In the genomic region with DNA sequence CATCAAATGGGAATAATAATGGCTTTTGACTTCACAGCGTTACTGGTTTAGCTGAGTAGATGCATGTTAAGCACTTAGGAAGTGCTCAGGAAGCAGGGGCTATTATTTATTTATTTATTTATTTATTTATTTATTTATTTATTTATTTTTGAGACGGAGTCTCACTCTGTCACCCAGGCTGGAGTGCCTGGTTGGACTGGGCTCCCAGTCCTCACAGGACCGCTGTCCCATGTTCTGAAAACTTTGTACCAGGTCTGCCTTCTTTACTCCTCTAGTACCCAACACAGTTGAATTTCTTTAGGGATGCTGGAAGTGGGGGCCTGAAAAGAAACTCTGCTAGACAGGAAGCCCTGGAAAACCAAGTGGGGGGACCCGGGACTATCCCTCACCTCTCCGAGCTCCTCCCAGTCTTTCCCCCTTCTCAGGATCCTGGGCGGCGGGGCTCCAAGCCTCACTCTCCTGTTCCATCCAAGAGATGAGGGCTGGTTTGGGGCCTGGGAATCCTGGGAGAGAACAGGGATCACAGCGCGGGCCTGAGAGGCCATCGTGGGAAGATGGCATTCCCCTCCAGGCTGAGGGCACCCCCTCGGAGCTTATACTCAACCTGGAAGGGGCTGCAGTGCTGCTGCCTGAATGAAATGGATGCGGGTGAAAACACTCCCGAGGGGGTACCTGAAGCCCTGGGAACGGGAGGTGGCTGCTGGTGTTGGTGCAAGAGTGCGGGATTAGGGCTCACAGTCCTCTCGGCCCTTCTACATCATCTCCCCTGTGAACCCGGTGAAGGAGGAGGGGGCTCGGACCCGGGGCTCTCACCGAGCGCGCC, we compare ENCODE assay signal across 8 cellular contexts. TPM values are rescaled to one million over a fixed set of nuclear protein-coding genes. Genes with fewer than 3 reads are reported as not detected.
A peak's percentile ranks its signal among the peaks of the same experiment; 100 is the strongest.
DNase-seq lines count a peak whose midpoint lies in the region; ATAC-seq, FAIRE-seq and TF ChIP-seq lines count a peak whose summit lies in the region.

No MANE protein-coding gene starts in this region.

- ATAC-seq in HG03045 (IDR thresholded peaks at IDR 0.05; ENCODE audit: unreplicated experiment) (peak; percentile 1), right cardiac atrium (peak; percentile 8 to 14)

- FAIRE-seq in RCC 7860 (lab: Jason Lieb, UNC): no peak

- peak overlapping the region; percentile 69 to 88 (median 80) for H3K4me3 ChIP-seq in BLaER1 treated with 17β-estradiol and CSF1 and Interleukin-3, amounts not matched to agents 10 nM and 100 nM
- peak overlapping the region; percentile 66 for H3K4me3 ChIP-seq in right cardiac atrium (ENCODE audit: low read length)
- H3K4me3 ChIP-seq in retinal pigment epithelial cell (ENCODE audit: low read length): peak overlapping the region; percentile 73

- 8 to 10% (median 8%) methylated on average over 22 of the region's 22 CpGs for WGBS in adipose tissue, 3 donors
- WGBS in right cardiac atrium: 6% methylated on average over 22 of the region's 22 CpGs

- no peaks in the 10 kb centered on the region for H3K9me3 ChIP-seq in BLaER1 treated with 17β-estradiol and CSF1 and Interleukin-3, amounts not matched to agents 10 nM and 100 nM (replicated peaks in 1 of 11)
- H3K9me3 ChIP-seq in right cardiac atrium (ENCODE audit: control insufficient read depth, low read length): no peaks in the 10 kb centered on the region

- H3K4me2 ChIP-seq in BLaER1 treated with 17β-estradiol and CSF1 and Interleukin-3, amounts not matched to agents 10 nM and 100 nM: peak overlapping the region; percentile 93 to 100 (median 99)

- peaks cover 0 to 8% (median 0%) of the 10 kb centered on the region in 11 experiments; a peak in 6 of 22 replicates for H3K36me3 ChIP-seq in BLaER1 treated with 17β-estradiol and CSF1 and Interleukin-3, amounts not matched to agents 10 nM and 100 nM

- intact Hi-C loops in right cardiac atrium (cut with DNase I): no loop called here

- H3K27ac ChIP-seq in BLaER1 treated with 17β-estradiol and CSF1 and Interleukin-3, amounts not matched to agents 10 nM and 100 nM: peak overlapping the region; percentile 94 to 99 (median 96)
- H3K27ac ChIP-seq in adipose tissue (ENCODE audit: low read depth, low read length): peak overlapping the region; percentile 51
- H3K27ac ChIP-seq in right cardiac atrium (ENCODE audit: low read length): peak overlapping the region; percentile 97

- peak; percentile 37 to 80 (median 75) for DNase-seq in right cardiac atrium
- no peak for DNase-seq in retinal pigment epithelial cell (ENCODE audit: low read depth)
- DNase-seq in activated CD4-positive, CD25-positive, alpha-beta regulatory T cell (lab: John Stamatoyannopoulos, UW): no peak
- DNase-seq in RCC 7860 (ENCODE audit: low spot score): no peak
- DNase-seq in SIG-M5 (lab: John Stamatoyannopoulos, UW): no peak

- H3K27me3 ChIP-seq in BLaER1 treated with 17β-estradiol and CSF1 and Interleukin-3, amounts not matched to agents 10 nM and 100 nM: no peaks in the 10 kb centered on the region
- no peaks in the 10 kb centered on the region for H3K27me3 ChIP-seq in right cardiac atrium (ENCODE audit: control insufficient read depth, insufficient read depth)

- peak overlapping the region; percentile 91 to 98 (median 97) for H3K9ac ChIP-seq in BLaER1 treated with 17β-estradiol and CSF1 and Interleukin-3, amounts not matched to agents 10 nM and 100 nM

- TF ChIP-seq CTCF in retinal pigment epithelial cell (conservative IDR thresholded peaks at IDR 0.05; ENCODE audit: low read depth, low read length): no peak

- peaks cover 68 to 84% (median 74%) of the 10 kb centered on the region in 10 experiments for H3K4me1 ChIP-seq in BLaER1 treated with 17β-estradiol and CSF1 and Interleukin-3, amounts not matched to agents 10 nM and 100 nM
- no peaks in the 10 kb centered on the region for H3K4me1 ChIP-seq in right cardiac atrium (ENCODE audit: control insufficient read depth, insufficient read depth, low read length)

- H4K20me1 ChIP-seq in BLaER1 treated with 17β-estradiol and CSF1 and Interleukin-3, amounts not matched to agents 10 nM and 100 nM: no peaks in the 10 kb centered on the region; a peak in 2 of 22 replicates

RNA-seq across cellular contexts. Expression of a gene that starts 0.7 kb away (rescaled TPM):
- polyA plus RNA-seq in adipose tissue (10 to 100 TPM in 1 of 3 donors, 1 to 10 TPM in 2; 8.7 to 21.9 (median 9.7) TPM), right cardiac atrium (12.9 TPM)
- total RNA-seq in right cardiac atrium: 10 to 100 TPM; 10.8 to 16.1 (median 13.9) TPM

RNA-seq across cellular contexts. Expression of a gene that starts 12.7 kb away (rescaled TPM):
- 1 to 10 TPM; 3.0 to 4.8 (median 3.8) TPM for polyA plus RNA-seq in adipose tissue
- total RNA-seq in right cardiac atrium: 10 to 100 TPM in 3 of 4 donors, 1 to 10 TPM in 1; 9.6 to 12.5 (median 12.3) TPM
- 7.0 TPM for polyA plus RNA-seq in right cardiac atrium

RNA-seq across cellular contexts. Expression of a gene that starts 14.7 kb away (rescaled TPM):
- polyA plus RNA-seq in adipose tissue: 1 to 10 TPM; 3.8 to 5.7 (median 4.4) TPM
- 1 to 10 TPM; 7.9 to 9.7 (median 9.2) TPM for total RNA-seq in right cardiac atrium
- polyA plus RNA-seq in right cardiac atrium: 4.3 TPM

RNA-seq across cellular contexts. Expression of a gene that starts 36.2 kb away (rescaled TPM):
- polyA plus RNA-seq in adipose tissue (1 to 10 TPM; 3.8 to 6.1 (median 5.3) TPM), right cardiac atrium (10.3 TPM)
- total RNA-seq in right cardiac atrium: 10 to 100 TPM in 3 of 4 donors, 1 to 10 TPM in 1; 9.1 to 14.6 (median 12.6) TPM

RNA-seq across cellular contexts. Expression of a gene that starts 39.4 kb away (rescaled TPM):
- polyA plus RNA-seq in adipose tissue (1 to 10 TPM; 3.7 to 4.2 (median 4.2) TPM), right cardiac atrium (3.3 TPM)
- 1 to 10 TPM; 5.6 to 7.1 (median 6.3) TPM for total RNA-seq in right cardiac atrium

Comparison
In these comparisons a context has a peak if more than half of its experiments do, and no peak if none do; other contexts are left out.
1. DNase-seq: peak in right cardiac atrium (3 of 3); none in retinal pigment epithelial cell (single experiment), activated CD4-positive, CD25-positive, alpha-beta regulatory T cell (0 of 4), RCC 7860 (single experiment) and SIG-M5 (single experiment).
2. Peak in every context shown above with its lines, with median percentiles within 50 percentile points of each other: H3K27ac ChIP-seq and H3K4me3 ChIP-seq.